In the genomic region with DNA sequence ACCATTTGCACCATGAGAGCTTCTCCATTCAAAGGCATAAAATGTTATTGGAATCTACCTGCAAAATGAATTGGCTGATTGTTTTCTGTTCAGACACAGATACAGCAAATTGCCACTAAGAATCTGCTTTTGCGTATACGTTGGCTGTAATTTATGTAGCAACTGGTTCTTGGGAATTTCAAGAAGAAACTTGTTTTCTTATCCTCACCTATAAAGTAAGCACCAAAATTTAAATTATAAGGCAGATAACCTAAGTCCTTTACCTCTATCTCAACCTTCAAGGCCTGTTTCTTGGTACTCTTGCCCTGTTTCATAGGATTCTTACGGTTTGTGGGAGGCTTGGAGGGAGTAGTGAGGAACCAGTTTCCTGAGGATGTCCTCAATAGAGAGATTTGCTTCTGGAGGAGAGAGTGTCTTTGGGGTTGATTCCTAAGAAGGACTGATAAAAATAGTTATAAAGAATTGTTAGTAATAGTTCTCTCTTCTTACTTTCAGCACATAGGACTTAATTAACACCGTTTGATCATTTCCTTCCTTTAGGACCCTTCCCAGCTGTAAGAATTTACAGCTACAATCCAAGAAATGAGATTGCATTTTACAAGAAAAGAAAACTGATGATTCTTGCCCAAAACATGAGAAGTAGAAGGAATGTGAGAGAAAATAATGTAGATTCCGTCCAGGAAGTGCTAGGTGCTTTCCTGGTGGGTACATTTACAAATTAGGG, we compare ENCODE assay signal across 9 cellular contexts. TPM values are rescaled to one million over a fixed set of nuclear protein-coding genes. Genes with fewer than 3 reads are reported as not detected.
DNase-seq lines count a peak whose midpoint lies in the region; ATAC-seq, FAIRE-seq and TF ChIP-seq lines count a peak whose summit lies in the region.
"Had no signal": no experiment of that assay in that cellular context is flagged by ENCODE, and none has a peak within 500 bp of the region (broad histone marks: within the 10 kb centered on the region; RNA-seq: fewer than 3 reads in every experiment).

No MANE protein-coding gene starts in this region.

- no peaks in the 10 kb centered on the region for H3K27me3 ChIP-seq in SK-N-SH (ENCODE audit: insufficient read depth)
- H3K27me3 ChIP-seq in endothelial cell of umbilical vein (ENCODE audit: control insufficient read depth in 2 of 2, insufficient read depth in 2 of 2, low read length in 2 of 2): no peaks in the 10 kb centered on the region
- H3K27me3 ChIP-seq in small intestine (ENCODE audit: control insufficient read depth in 2 of 2, insufficient read depth in 2 of 2, low read length in 2 of 2): no peaks in the 10 kb centered on the region
- H3K27me3 ChIP-seq in H7 (ENCODE audit: control insufficient read depth, insufficient read depth, low read length): peaks cover 18% of the 10 kb centered on the region

- peaks cover 59% of the 10 kb centered on the region for H3K79me2 ChIP-seq in SK-N-SH (ENCODE audit: insufficient read depth)
- H3K79me2 ChIP-seq in endothelial cell of umbilical vein (ENCODE audit: control insufficient read depth, insufficient read depth, low read length): no peaks in the 10 kb centered on the region

- peak overlapping the region; percentile 90 for H3K4me2 ChIP-seq in SK-N-SH
- H3K4me2 ChIP-seq in endothelial cell of umbilical vein (ENCODE audit: insufficient read depth, low read length): peak overlapping the region; percentile 88

- dilution Hi-C loops in endothelial cell of umbilical vein (cut with MboI; ENCODE audit: extremely low pct_ligation_motif_present, low sequenced_read_pairs): no loop called here

- FAIRE-seq in endothelial cell of umbilical vein (lab: Jason Lieb, UNC): no peak
- FAIRE-seq in small intestine (lab: Jason Lieb, UNC): no peak
- FAIRE-seq: A204.1 had no signal

- TF ChIP-seq CTCF in SK-N-SH (IDR thresholded peaks at IDR 0.05): no peak
- no peak for TF ChIP-seq CTCF in endothelial cell of umbilical vein (IDR thresholded peaks at IDR 0.05; ENCODE audit: extremely low read depth in 1 of 2, insufficient read depth in 1 of 2, low read depth in 1 of 2, low read length in 2 of 2)

- no peak for TF ChIP-seq RAD21 in SK-N-SH (IDR thresholded peaks at IDR 0.05; ENCODE audit: low read length)

- 25% methylated on average over 5 of the region's 5 CpGs for WGBS in SK-N-SH (ENCODE audit: low lambda C conversion rate)
- WGBS in small intestine, 3 donors: 12 to 33% (median 23%) methylated on average over 5 of the region's 5 CpGs

- H3K27ac ChIP-seq in SK-N-SH (ENCODE audit: low read depth in 2 of 2, low read length in 1 of 2) (peak overlapping the region; percentile 91 to 96), endothelial cell of umbilical vein (ENCODE audit: insufficient read depth, low read depth, low read length) (peak overlapping the region; percentile 84), small intestine (ENCODE audit: low read depth in 1 of 2, low read length in 1 of 2) (peak overlapping the region; percentile 48 to 88)

- H3F3A ChIP-seq in SK-N-SH (replicated peaks; ENCODE audit: insufficient read depth): peaks cover 45% of the 10 kb centered on the region

- no peaks in the 10 kb centered on the region for H3K36me3 ChIP-seq in SK-N-SH (replicated peaks in 1 of 2; ENCODE audit: control insufficient read depth in 1 of 2, insufficient read depth in 2 of 2, low read length in 1 of 2)
- H3K36me3 ChIP-seq in endothelial cell of umbilical vein (ENCODE audit: control insufficient read depth in 2 of 2, extremely low read depth in 1 of 2, insufficient read depth in 2 of 2, low read length in 2 of 2): no peaks in the 10 kb centered on the region
- no peaks in the 10 kb centered on the region for H3K36me3 ChIP-seq in small intestine (ENCODE audit: control insufficient read depth in 2 of 2, insufficient read depth in 2 of 2, low read length in 2 of 2)
- H3K36me3 ChIP-seq in H7 (replicated peaks; ENCODE audit: control insufficient read depth, insufficient read depth, low read length): no peaks in the 10 kb centered on the region

- H2AFZ ChIP-seq in SK-N-SH (ENCODE audit: low read depth): no peak overlapping the region
- no peak overlapping the region for H2AFZ ChIP-seq in endothelial cell of umbilical vein (ENCODE audit: low read depth, low read length)

- TSS peak; percentile 37 for BruUV-seq in endothelial cell of umbilical vein (replicated peaks; lab: Mats Ljungman, UMichigan)

- H3K9me1 ChIP-seq in endothelial cell of umbilical vein (replicated peaks; ENCODE audit: control insufficient read depth, extremely low read depth, insufficient read depth, low read length): no peaks in the 10 kb centered on the region

- no peak for TF ChIP-seq POLR2A in endothelial cell of umbilical vein (IDR thresholded peaks at IDR 0.05; ENCODE audit: low read depth, low read length)

- no peak for ATAC-seq in SK-N-SH treated with all-trans-retinoic acid at 6 μM for 48 hours
- ATAC-seq in GM18861 (IDR thresholded peaks at IDR 0.05; ENCODE audit: unreplicated experiment): no peak

- no peak for DNase-seq in SK-N-SH
- DNase-seq in RKO (ENCODE audit: low spot score): peak; percentile 70
- DNase-seq in endothelial cell of umbilical vein (ENCODE audit: low read depth, low spot score): peak; percentile 64
- no peak for DNase-seq in small intestine
- no peak for DNase-seq in DMS79 (lab: John Stamatoyannopoulos, UW)
- no peak for DNase-seq in H7

- peaks cover 27 to 46% of the 10 kb centered on the region in 2 experiments for H3K4me1 ChIP-seq in SK-N-SH (ENCODE audit: control insufficient read depth in 1 of 2, insufficient read depth in 2 of 2, low read depth in 1 of 2, low read length in 1 of 2)
- H3K4me1 ChIP-seq in endothelial cell of umbilical vein (ENCODE audit: control insufficient read depth, extremely low read depth, insufficient read depth, low read length): peaks cover 30% of the 10 kb centered on the region
- H3K4me1 ChIP-seq in small intestine (ENCODE audit: control insufficient read depth in 2 of 2, insufficient read depth in 1 of 2, low read depth in 1 of 2, low read length in 1 of 2): peaks cover 5 to 18% of the 10 kb centered on the region in 2 donors

- H3K9me3 ChIP-seq in SK-N-SH (no peaks in the 10 kb centered on the region), endothelial cell of umbilical vein (replicated peaks; ENCODE audit: control insufficient read depth, insufficient read depth, low read length) (no peaks in the 10 kb centered on the region), small intestine (ENCODE audit: control insufficient read depth, low read depth) (no peaks in the 10 kb centered on the region)

- CTCF ChIA-PET in SK-N-SH (lab: Yijun Ruan, JAX): interaction anchor here (1.0 to 5.0 kb wide), 6 partner anchors 12 to 105 kb away, joined by 3 to 32 read pairs (median 5); no protein-coding TSS in a partner anchor
- CTCF ChIA-PET in endothelial cell of umbilical vein (lab: Charles Lee): interaction anchor here (0.7 to 5.5 kb wide), 10 partner anchors 10 to 335 kb away, joined by 3 to 33 read pairs (median 4); no protein-coding TSS in a partner anchor

- POLR2A ChIA-PET in SK-N-SH (lab: Yijun Ruan, JAX): no interaction called here
- POLR2A ChIA-PET in endothelial cell of umbilical vein (lab: Charles Lee): no interaction called here

- H3K4me3 ChIP-seq in SK-N-SH (ENCODE audit: low read depth in 2 of 2, low read length in 1 of 2): peak overlapping the region; percentile 79 to 89
- H3K4me3 ChIP-seq in endothelial cell of umbilical vein (replicated peaks in 1 of 3; ENCODE audit: insufficient read depth in 1 of 3, low read depth in 1 of 3, low read length in 3 of 3): peak overlapping the region in 1 of 3 experiments; percentile 1
- peak overlapping the region in 1 of 2 donors; percentile 89 for H3K4me3 ChIP-seq in small intestine (ENCODE audit: low read depth in 1 of 2, low read length in 2 of 2)
- no peak overlapping the region for H3K4me3 ChIP-seq in H7 (ENCODE audit: insufficient read depth, low read depth, low read length)

- TF ChIP-seq EP300 in SK-N-SH (IDR thresholded peaks at IDR 0.05; ENCODE audit: borderline replicate concordance in 1 of 2, low read depth in 1 of 2, low read length in 1 of 2): no peak

- H4K20me1 ChIP-seq in SK-N-SH (ENCODE audit: insufficient read depth) (no peaks in the 10 kb centered on the region), endothelial cell of umbilical vein (replicated peaks; ENCODE audit: control insufficient read depth, extremely low read depth, insufficient read depth, low read length) (no peaks in the 10 kb centered on the region)

- intact Hi-C loops in endothelial cell of umbilical vein (cut with micrococcal nuclease): loop anchor here (1.0 to 10.0 kb wide), 5 partner anchors 50 to 1927 kb away; a partner anchor contains a TSS

- no peaks in the 10 kb centered on the region for H3K9me2 ChIP-seq in SK-N-SH

- peak overlapping the region; percentile 84 for H3K9ac ChIP-seq in SK-N-SH
- H3K9ac ChIP-seq in endothelial cell of umbilical vein (replicated peaks; ENCODE audit: extremely low read depth, insufficient read depth, low read length): peak overlapping the region; percentile 17

RNA-seq across cellular contexts. Expression of a gene that starts 2.0 kb away (rescaled TPM):
- polyA plus RNA-seq in SK-N-SH (2012; rRNA removed) (25.1 and 32.6 TPM in 2 replicates), endothelial cell of umbilical vein (0.70 and 0.84 TPM in 2 replicates), small intestine (10 to 100 TPM in 1 of 3 donors, 1 to 10 TPM in 2; 2.9 to 10.1 (median 8.6) TPM)
- 26.1 and 26.3 TPM in 2 replicates for polyA plus RNA-seq in SK-N-SH (2012; cell fraction: cytosol; rRNA removed)
- polyA plus RNA-seq in SK-N-SH (2012; cell fraction: nucleus; rRNA removed): 44.5 and 93.2 TPM in 2 replicates
- total RNA-seq in endothelial cell of umbilical vein: 1.0 and 1.8 TPM in 2 replicates
- polyA plus RNA-seq in endothelial cell of umbilical vein (2011; cell fraction: cytosol; rRNA removed): 0.76 and 0.85 TPM in 2 replicates
- polyA plus RNA-seq in endothelial cell of umbilical vein (2011; cell fraction: nucleus; rRNA removed): 1.2 and 1.4 TPM in 2 replicates
- 0.65 and 1.9 TPM in 2 replicates for polyA plus RNA-seq in endothelial cell of umbilical vein (2012)
- 0.24 and 0.91 TPM in 2 replicates for polyA minus RNA-seq in endothelial cell of umbilical vein
- polyA minus RNA-seq in endothelial cell of umbilical vein (2011; cell fraction: cytosol; rRNA and poly(A)+ RNA removed): 25.0 TPM
- 1.5 and 2.6 TPM in 2 replicates for polyA minus RNA-seq in endothelial cell of umbilical vein (2011; cell fraction: nucleus; rRNA and poly(A)+ RNA removed)
- total RNA-seq in H7 (2014; rRNA removed; shearing (Covaris generic)): 1.3 and 2.3 TPM in 2 replicates

RNA-seq across cellular contexts. Expression of a gene that starts 30.4 kb away (rescaled TPM):
- polyA plus RNA-seq in SK-N-SH (2012; rRNA removed) (0.15 TPM in 2 replicates), endothelial cell of umbilical vein (not detected in 2 replicates), small intestine (1 to 10 TPM in 2 of 3 donors, under 1 TPM in 1; 0.81 to 8.5 (median 2.5) TPM)
- 0.13 and 0.30 TPM in 2 replicates for polyA plus RNA-seq in SK-N-SH (2012; cell fraction: cytosol; rRNA removed)
- 0.05 TPM in 1 of 2 replicates, not detected in the other for polyA plus RNA-seq in SK-N-SH (2012; cell fraction: nucleus; rRNA removed)
- not detected in 2 replicates for total RNA-seq in endothelial cell of umbilical vein
- polyA plus RNA-seq in endothelial cell of umbilical vein (2011; cell fraction: cytosol; rRNA removed): not detected in 2 replicates
- polyA plus RNA-seq in endothelial cell of umbilical vein (2011; cell fraction: nucleus; rRNA removed): not detected in 2 replicates
- polyA plus RNA-seq in endothelial cell of umbilical vein (2012): not detected in 2 replicates
- not detected in 2 replicates for polyA minus RNA-seq in endothelial cell of umbilical vein
- not detected for polyA minus RNA-seq in endothelial cell of umbilical vein (2011; cell fraction: cytosol; rRNA and poly(A)+ RNA removed)
- not detected in 2 replicates for polyA minus RNA-seq in endothelial cell of umbilical vein (2011; cell fraction: nucleus; rRNA and poly(A)+ RNA removed)
- not detected in 2 replicates for total RNA-seq in H7 (2014; rRNA removed; shearing (Covaris generic))

Comparison
In these comparisons a context has a peak if more than half of its experiments do, and no peak if none do; other contexts are left out.
1. DNase-seq: peak in RKO (single experiment) and endothelial cell of umbilical vein (single experiment); none in SK-N-SH (single experiment), small intestine (single experiment), DMS79 (single experiment) and H7 (single experiment).
2. Peak in every context shown above with its lines, with median percentiles within 50 percentile points of each other: H3K27ac ChIP-seq.